In genomic region chr6:36765943-36766648, GRCh38 we compare ENCODE assay signal across 8 cellular contexts.
DNase-seq lines count a peak whose midpoint lies in the region; ATAC-seq and TF ChIP-seq lines count a peak whose summit lies in the region.

No MANE protein-coding gene starts in this region.

- H4K20me1 ChIP-seq in SK-N-SH (ENCODE audit: insufficient read depth): no peaks in the 10 kb centered on the region

- H3K36me3 ChIP-seq in SK-N-SH (replicated peaks in 1 of 2; ENCODE audit: control insufficient read depth in 1 of 2, insufficient read depth in 2 of 2, low read length in 1 of 2) (no peaks in the 10 kb centered on the region), trophoblast cell (ENCODE audit: control insufficient read depth in 1 of 2, insufficient read depth in 2 of 2, low read length in 2 of 2) (no peaks in the 10 kb centered on the region)

- H4K12ac ChIP-seq in trophoblast cell (ENCODE audit: low read depth, low read length): no peak overlapping the region

- H3K9me3 ChIP-seq in SK-N-SH: no peaks in the 10 kb centered on the region
- no peaks in the 10 kb centered on the region for H3K9me3 ChIP-seq in trophoblast cell (ENCODE audit: insufficient read depth, low read depth, low read length)

- H2AK5ac ChIP-seq in trophoblast cell (ENCODE audit: low read length): no peak overlapping the region

- no peaks in the 10 kb centered on the region for H3K9me3 Mint-ChIP-seq in activated naive CD4-positive, alpha-beta T cell treated with anti-CD3 and anti-CD28 coated beads for 36 hours
- H3K9me3 Mint-ChIP-seq in type B pancreatic cell: no peaks in the 10 kb centered on the region

- peak; percentile 19 for DNase-seq in DMS153 treated with DMSO at 0.1 percent for 48 hours (lab: John Stamatoyannopoulos, UW; ENCODE audit: unreplicated experiment)
- peak; percentile 89 for DNase-seq in MV-4-11 (lab: John Stamatoyannopoulos, UW)
- peak; percentile 90 for DNase-seq in SK-N-SH
- DNase-seq in activated naive CD4-positive, alpha-beta T cell treated with anti-CD3 and anti-CD28 coated beads for 36 hours: peak; percentile 91
- DNase-seq in glomerular visceral epithelial cell (ENCODE audit: extremely low spot score): peak; percentile 80
- DNase-seq in trophoblast cell: peak; percentile 74 to 91
- DNase-seq in type B pancreatic cell (ENCODE audit: extremely low spot score, unreplicated experiment): peak; percentile 85

- TF ChIP-seq EP300 in SK-N-SH (IDR thresholded peaks at IDR 0.05; ENCODE audit: borderline replicate concordance in 1 of 2, low read depth in 1 of 2, low read length in 1 of 2): no peak

- TF ChIP-seq CTCF in SK-N-SH (IDR thresholded peaks at IDR 0.05): peak; percentile 87
- peak; percentile 96 for TF ChIP-seq CTCF in type B pancreatic cell (conservative IDR thresholded peaks at IDR 0.05)

- H3K27me3 ChIP-seq in SK-N-SH (ENCODE audit: insufficient read depth) (no peaks in the 10 kb centered on the region), trophoblast cell (ENCODE audit: insufficient read depth, low read length) (no peaks in the 10 kb centered on the region)

- no peak overlapping the region for H3K27ac Mint-ChIP-seq in activated naive CD4-positive, alpha-beta T cell treated with anti-CD3 and anti-CD28 coated beads for 36 hours
- H3K27ac Mint-ChIP-seq in type B pancreatic cell: no peak overlapping the region

- H2BK5ac ChIP-seq in trophoblast cell (ENCODE audit: low read depth, low read length, poor library complexity): no peak overlapping the region

- intact Hi-C loops in activated naive CD4-positive, alpha-beta T cell treated with anti-CD3 and anti-CD28 coated beads for 36 hours (cut with micrococcal nuclease): loop anchor here (1.0 kb wide), 4 partner anchors 16 to 444 kb away; no protein-coding TSS in a partner anchor

- H3K4ac ChIP-seq in trophoblast cell (ENCODE audit: low read depth, low read length): no peak overlapping the region

- POLR2A ChIA-PET in SK-N-SH (lab: Yijun Ruan, JAX): interaction anchor here (1.3 kb wide), 1 partner anchor 252 kb away, joined by 4 read pairs; no protein-coding TSS in a partner anchor

- WGBS in SK-N-SH (ENCODE audit: low lambda C conversion rate): 46% methylated on average over 11 of the region's 13 CpGs
- no CpG with 5 or more reads among the region's 13 CpGs for WGBS in trophoblast cell (ENCODE audit: extremely low coverage, insufficient coverage, insufficient read length)

- peak overlapping the region in 1 of 2 experiments; percentile 46; a peak in 1 of 4 replicates for H3K4me3 ChIP-seq in SK-N-SH (ENCODE audit: low read depth in 2 of 2, low read length in 1 of 2)
- no peak overlapping the region for H3K4me3 ChIP-seq in trophoblast cell (ENCODE audit: low read depth, low read length)

- no peak overlapping the region for H2BK12ac ChIP-seq in trophoblast cell (ENCODE audit: low read length)

- no peaks in the 10 kb centered on the region for H3K9me2 ChIP-seq in SK-N-SH

- peak; percentile 98 for TF ChIP-seq RAD21 in SK-N-SH (IDR thresholded peaks at IDR 0.05; ENCODE audit: low read length)

- peak; percentile 80 for ATAC-seq in GM21825 (IDR thresholded peaks at IDR 0.05; ENCODE audit: unreplicated experiment)

- H2AFZ ChIP-seq in SK-N-SH (ENCODE audit: low read depth) (peak overlapping the region; percentile 62; the same call in 1 of the 2 replicates), trophoblast cell (ENCODE audit: insufficient read depth, low read length, poor library complexity) (no peak overlapping the region)

- H3K9ac ChIP-seq in SK-N-SH (no peak overlapping the region), trophoblast cell (ENCODE audit: low read length) (no peak overlapping the region)

- peaks cover 3% of the 10 kb centered on the region for H3K79me1 ChIP-seq in trophoblast cell (ENCODE audit: low read length)

- no peaks in the 10 kb centered on the region for H3K36me3 Mint-ChIP-seq in activated naive CD4-positive, alpha-beta T cell treated with anti-CD3 and anti-CD28 coated beads for 36 hours (ENCODE audit: low read depth)
- no peaks in the 10 kb centered on the region for H3K36me3 Mint-ChIP-seq in type B pancreatic cell

- H3K4me1 ChIP-seq in SK-N-SH (ENCODE audit: control insufficient read depth in 1 of 2, insufficient read depth in 2 of 2, low read depth in 1 of 2, low read length in 1 of 2) (peaks cover 13 to 14% of the 10 kb centered on the region in 2 experiments; a peak in 3 of 4 replicates), trophoblast cell (ENCODE audit: control insufficient read depth in 1 of 2, insufficient read depth in 2 of 2, low read length in 2 of 2) (peaks cover 0 to 9% of the 10 kb centered on the region in 2 experiments)

- no peaks in the 10 kb centered on the region for H3F3A ChIP-seq in SK-N-SH (replicated peaks; ENCODE audit: insufficient read depth)

- H3K27ac ChIP-seq in SK-N-SH (ENCODE audit: low read depth in 2 of 2, low read length in 1 of 2): no peak overlapping the region
- H3K27ac ChIP-seq in trophoblast cell (ENCODE audit: low read depth, low read length): no peak overlapping the region

- H4K8ac ChIP-seq in trophoblast cell (ENCODE audit: low read depth, low read length): no peak overlapping the region

- H3K4me2 ChIP-seq in SK-N-SH (no peak overlapping the region), trophoblast cell (ENCODE audit: low read length) (no peak overlapping the region)

- H3K79me2 ChIP-seq in SK-N-SH (ENCODE audit: insufficient read depth): no peaks in the 10 kb centered on the region
- H3K79me2 ChIP-seq in trophoblast cell (ENCODE audit: control insufficient read depth, insufficient read depth, low read length, poor library complexity): no peaks in the 10 kb centered on the region

- H4K91ac ChIP-seq in trophoblast cell (ENCODE audit: low read depth, low read length): no peak overlapping the region

- H3K14ac ChIP-seq in trophoblast cell (ENCODE audit: low read length): no peak overlapping the region

- no peak overlapping the region for H2BK120ac ChIP-seq in trophoblast cell (ENCODE audit: insufficient read depth, low read length, poor library complexity)

- no peak overlapping the region for H3K18ac ChIP-seq in trophoblast cell (ENCODE audit: low read length)

- no peaks in the 10 kb centered on the region for H3K27me3 Mint-ChIP-seq in activated naive CD4-positive, alpha-beta T cell treated with anti-CD3 and anti-CD28 coated beads for 36 hours (ENCODE audit: low read depth)
- H3K27me3 Mint-ChIP-seq in type B pancreatic cell: peaks cover 6% of the 10 kb centered on the region

- H3K4me1 Mint-ChIP-seq in activated naive CD4-positive, alpha-beta T cell treated with anti-CD3 and anti-CD28 coated beads for 36 hours (ENCODE audit: low read depth): peaks cover 30% of the 10 kb centered on the region
- H3K4me1 Mint-ChIP-seq in type B pancreatic cell (ENCODE audit: unreplicated experiment): peaks cover 17% of the 10 kb centered on the region

- CTCF ChIA-PET in SK-N-SH (lab: Yijun Ruan, JAX): interaction anchor here (0.6 to 9.0 kb wide), 68 partner anchors 7 to 514 kb away, joined by 3 to 200 read pairs (median 4); partner anchors contain the start of genes C6orf89, CDKN1A, MTCH1 and PPIL1
- CTCF ChIA-PET in activated naive CD4-positive, alpha-beta T cell treated with anti-CD3 and anti-CD28 coated beads for 36 hours (lab: Charles Lee): interaction anchor here (0.6 to 12.2 kb wide), 29 partner anchors 9 to 444 kb away, joined by 3 to 278 read pairs (median 4); partner anchors contain the start of gene C6orf89

- H3K4me3 Mint-ChIP-seq in activated naive CD4-positive, alpha-beta T cell treated with anti-CD3 and anti-CD28 coated beads for 36 hours: no peak overlapping the region
- H3K4me3 Mint-ChIP-seq in type B pancreatic cell: no peak overlapping the region

- H3K23ac ChIP-seq in trophoblast cell (ENCODE audit: low read length): no peak overlapping the region

TF ChIP-seq in SK-N-SH, 30 proteins besides CTCF, POLR2A, EP300 and RAD21 (continues in another document):
- TF ChIP-seq NFIC (IDR thresholded peaks at IDR 0.05; ENCODE audit: borderline replicate concordance) (no peak), TAF1 (IDR thresholded peaks at IDR 0.05; ENCODE audit: borderline replicate concordance, low read depth, low read length) (no peak), JUND (IDR thresholded peaks at IDR 0.05) (no peak), USF2 (IDR thresholded peaks at IDR 0.05; ENCODE audit: borderline replicate concordance, low read depth, low read length) (no peak), RCOR1 (IDR thresholded peaks at IDR 0.05; ENCODE audit: low read length) (peak; percentile 43; the same call in 1 of the 2 replicates)
- TF ChIP-seq, protein P1, sequence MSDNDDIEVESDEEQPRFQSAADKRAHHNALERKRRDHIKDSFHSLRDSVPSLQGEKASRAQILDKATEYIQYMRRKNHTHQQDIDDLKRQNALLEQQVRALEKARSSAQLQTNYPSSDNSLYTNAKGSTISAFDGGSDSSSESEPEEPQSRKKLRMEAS (IDR thresholded peaks at IDR 0.05; ENCODE audit: low read depth): no peak

Comparison
In these comparisons a context has a peak if more than half of its experiments do, and no peak if none do; other contexts are left out.
1. DNase-seq: peak in every context shown above with its lines; median percentile 91 in activated naive CD4-positive, alpha-beta T cell treated with anti-CD3 and anti-CD28 coated beads for 36 hours; 90 in SK-N-SH; 89 in MV-4-11; 85 in type B pancreatic cell; 82 in trophoblast cell; 80 in glomerular visceral epithelial cell; 19 in DMS153 treated with DMSO at 0.1 percent for 48 hours.